ENCODE assay signal across 23 cellular contexts in genomic region chr9:121836382-121836885, GRCh38.
"Had no signal": no experiment of that assay in that cellular context is flagged by ENCODE, and none has a peak within 500 bp of the region (broad histone marks: within the 10 kb centered on the region; RNA-seq: fewer than 3 reads in every experiment).

No MANE protein-coding gene starts in this region.

- H3K4me2 ChIP-seq: neural progenitor cell had no signal

- H2AFZ ChIP-seq: neural progenitor cell had no signal

- H3K27ac ChIP-seq: brain microvascular endothelial cell, gastrocnemius medialis, neural progenitor cell, ovary, right lobe of liver, spleen, tibial artery, vagina had no signal

- ATAC-seq: activated naive CD8-positive, alpha-beta T cell treated with anti-CD3 and anti-CD28 coated beads, Interleukin-2, amount 50 U/mL, for 24 hours; activated T-helper 17 cell treated with anti-CD3 and anti-CD28 coated beads, Interleukin-2, amount 50 U/mL, for 72 hours; esophagus mucosa; gastrocnemius medialis; left ventricle myocardium superior; naive thymus-derived CD4-positive, alpha-beta T cell; SK-N-SH treated with all-trans-retinoic acid at 6 μM for 48 hours; stimulated activated naive B cell treated with anti-CD40 and anti-IgM and Interleukin-4, amounts not matched to agents 10 μg/mL and 1 μg/mL and 100 μg/mL, for 72 hours; T-cell; WTC11 had no signal

- H3K9ac ChIP-seq: neural progenitor cell had no signal

- DNase-seq: activated CD4-positive, alpha-beta T cell treated with anti-CD3 and anti-CD28 coated beads, Interleukin-2, amount 50 U/mL, for 1 hour; activated naive CD4-positive, alpha-beta T cell treated with Interleukin-2 at 50 U/mL for 16 hours; activated naive CD8-positive, alpha-beta T cell treated with anti-CD3 and anti-CD28 coated beads, Interleukin-2, amount 50 U/mL, for 24 hours; activated T-cell treated with anti-CD3 and anti-CD28 coated beads, Interleukin-2, amount 50 U/mL, for 1 hour; aorta; brain microvascular endothelial cell; cortex of kidney; effector CD4-positive, alpha-beta T cell; gastrocnemius medialis; left ventricle myocardium superior; spleen; stimulated activated naive B cell treated with anti-CD40 and anti-IgM and Interleukin-4, amounts not matched to agents 10 μg/mL and 1 μg/mL and 100 μg/mL, for 72 hours; T-cell; tibial artery had no signal

- H3K9me3 ChIP-seq: gastrocnemius medialis, ovary, right lobe of liver, spleen, tibial artery, vagina had no signal

- H3K4me1 ChIP-seq: neural progenitor cell, right lobe of liver, spleen, tibial artery, vagina had no signal

- H3K4me3 ChIP-seq: gastrocnemius medialis, neural progenitor cell, ovary, right lobe of liver, spleen, tibial artery, vagina had no signal

- H3K27me3 ChIP-seq: brain microvascular endothelial cell, gastrocnemius medialis, neural progenitor cell, ovary, right lobe of liver, spleen, tibial artery, vagina had no signal

- H3K36me3 ChIP-seq: brain microvascular endothelial cell, gastrocnemius medialis, neural progenitor cell, ovary, right lobe of liver, spleen, vagina had no signal
